Comparison of ENCODE assay signal across 12 cellular contexts in genomic region chr9:129236441-129237145, GRCh38. TPM values are rescaled to one million over a fixed set of nuclear protein-coding genes. Genes with fewer than 3 reads are reported as not detected.
DNase-seq lines count a peak whose midpoint lies in the region; ATAC-seq, FAIRE-seq and TF ChIP-seq lines count a peak whose summit lies in the region.
"Had no signal": no experiment of that assay in that cellular context is flagged by ENCODE, and none has a peak within 500 bp of the region (broad histone marks: within the 10 kb centered on the region; RNA-seq: fewer than 3 reads in every experiment).

No MANE protein-coding gene starts in this region.

- POLR2A ChIA-PET in HepG2 (lab: Yijun Ruan, JAX), result no interaction called here
- POLR2A ChIA-PET in activated CD4-positive, alpha-beta memory T cell treated with anti-CD3 and anti-CD28 coated beads, Interleukin-2, amount 10 ng/mL, durations not matched to agents 7 days and 5 days (lab: Charles Lee), result interaction anchor here (0.6 to 1.5 kb wide), 9 partner anchors 9 to 62 kb away, joined by 3 to 6 read pairs (median 4); partner anchors contain the start of gene IER5L

- H3K27ac ChIP-seq in right lobe of liver (no peak overlapping the region), HepG2 (ENCODE audit: extremely low read length, insufficient read depth, low read length) (no peak overlapping the region), keratinocyte (ENCODE audit: control insufficient read depth, insufficient read depth, low read length) (no peak overlapping the region), transverse colon (peak overlapping the region in 3 of 4 donors; percentile 5 to 25 (median 17))
- H3K27ac ChIP-seq: gastroesophageal sphincter had no signal

- CTCF ChIA-PET in HepG2 (lab: Yijun Ruan, JAX; ENCODE audit: low intra/inter-chr PET ratio, low total read pairs), result no interaction called here
- CTCF ChIA-PET in activated CD4-positive, alpha-beta memory T cell treated with anti-CD3 and anti-CD28 coated beads, Interleukin-2, amount 10 ng/mL, durations not matched to agents 7 days and 5 days (lab: Charles Lee), result interaction anchor here (1.1 to 2.5 kb wide), 9 partner anchors 13 to 105 kb away, joined by 3 to 12 read pairs (median 5); partner anchors contain the start of gene IER5L

- peaks cover 2% of the 10 kb centered on the region for H3K36me3 Mint-ChIP-seq in activated CD4-positive, alpha-beta memory T cell treated with anti-CD3 and anti-CD28 coated beads, Interleukin-2, amount 10 ng/mL, durations not matched to agents 7 days and 5 days (ENCODE audit: low read depth)

- peak overlapping the region; percentile 70 for H3K27ac Mint-ChIP-seq in activated CD4-positive, alpha-beta memory T cell treated with anti-CD3 and anti-CD28 coated beads, Interleukin-2, amount 10 ng/mL, durations not matched to agents 7 days and 5 days

- H3K4me2 ChIP-seq in HepG2 (ENCODE audit: low read depth, low read length) (no peak overlapping the region), keratinocyte (ENCODE audit: control insufficient read depth, extremely low read depth, insufficient read depth, low read depth, low read length) (peak overlapping the region; percentile 29)

- no peaks in the 10 kb centered on the region for H3K27me3 ChIP-seq in right lobe of liver
- H3K27me3 ChIP-seq in HepG2 (ENCODE audit: control insufficient read depth in 1 of 2, insufficient read depth in 2 of 2, low read length in 2 of 2), result peaks cover 1 to 11% of the 10 kb centered on the region in 2 experiments; a peak in 3 of 5 replicates
- H3K27me3 ChIP-seq in keratinocyte (ENCODE audit: control insufficient read depth, extremely low read depth, insufficient read depth, low read length), result no peaks in the 10 kb centered on the region
- peaks cover 16% of the 10 kb centered on the region for H3K27me3 ChIP-seq in transverse colon
- H3K27me3 ChIP-seq: gastroesophageal sphincter had no signal

- FAIRE-seq in HepG2 (lab: Jason Lieb, UNC) (no peak), keratinocyte (lab: Jason Lieb, UNC) (no peak)

- H3K9me3 ChIP-seq in right lobe of liver (no peaks in the 10 kb centered on the region), HepG2 (ENCODE audit: low read length) (no peaks in the 10 kb centered on the region), keratinocyte (ENCODE audit: control insufficient read depth, low read depth, low read length) (peaks cover 1% of the 10 kb centered on the region), transverse colon (no peaks in the 10 kb centered on the region)

- intact Hi-C loops in right lobe of liver (cut with DNase I), result no loop called here
- intact Hi-C loops in HepG2 (cut with micrococcal nuclease; ENCODE audit: unreplicated experiment), result no loop called here
- intact Hi-C loops in transverse colon (cut with DNase I; ENCODE audit: low total_unique reads), result no loop called here

- DNase-seq in right lobe of liver (peak in 2 of 3 donors; percentile 13 to 37), HepG2 (ENCODE audit: low spot score) (no peak), keratinocyte (ENCODE audit: low read depth, low spot score) (no peak), transverse colon (no peak), GM03348 (ENCODE audit: low spot score) (no peak), COLO829 (ENCODE audit: low spot score) (no peak)
- DNase-seq in activated CD4-positive, alpha-beta memory T cell treated with anti-CD3 and anti-CD28 coated beads, Interleukin-2, amount 10 ng/mL, durations not matched to agents 7 days and 5 days, result no peak
- DNase-seq: cerebellar nuclear complex, NCI-H446, retina had no signal

- H4K20me1 ChIP-seq in HepG2 (ENCODE audit: insufficient read depth, low read length) (no peaks in the 10 kb centered on the region), keratinocyte (ENCODE audit: control insufficient read depth, extremely low read depth, insufficient read depth, low read length) (no peaks in the 10 kb centered on the region)

- peaks cover 51% of the 10 kb centered on the region for H3K4me1 Mint-ChIP-seq in activated CD4-positive, alpha-beta memory T cell treated with anti-CD3 and anti-CD28 coated beads, Interleukin-2, amount 10 ng/mL, durations not matched to agents 7 days and 5 days

- H3K9me3 Mint-ChIP-seq in activated CD4-positive, alpha-beta memory T cell treated with anti-CD3 and anti-CD28 coated beads, Interleukin-2, amount 10 ng/mL, durations not matched to agents 7 days and 5 days, result peaks cover 10% of the 10 kb centered on the region

- H3K4me3 ChIP-seq in right lobe of liver (no peak overlapping the region), HepG2 (replicated peaks in 1 of 3; ENCODE audit: insufficient read depth in 1 of 3, low read depth in 2 of 3, low read length in 3 of 3) (no peak overlapping the region), keratinocyte (ENCODE audit: control insufficient read depth in 2 of 3, extremely low read depth in 1 of 3, insufficient read depth in 2 of 3, low read depth in 1 of 3, low read length in 3 of 3) (no peak overlapping the region), transverse colon (no peak overlapping the region)
- H3K4me3 ChIP-seq: gastroesophageal sphincter had no signal

- H3K36me3 ChIP-seq in right lobe of liver (no peaks in the 10 kb centered on the region), HepG2 (replicated peaks in 1 of 2; ENCODE audit: control insufficient read depth in 1 of 2, insufficient read depth in 2 of 2, low read length in 2 of 2) (no peaks in the 10 kb centered on the region), keratinocyte (ENCODE audit: control insufficient read depth in 2 of 2, extremely low read depth in 1 of 2, insufficient read depth in 2 of 2, low read length in 2 of 2) (no peaks in the 10 kb centered on the region), transverse colon (no peaks in the 10 kb centered on the region)
- H3K36me3 ChIP-seq: gastroesophageal sphincter had no signal

- dilution Hi-C loops in keratinocyte (cut with MboI; ENCODE audit: extremely low pct_ligation_motif_present, low sequenced_read_pairs), result no loop called here

- TF ChIP-seq RAD21 in HepG2 (CRISPR knock-in tag; IDR thresholded peaks at IDR 0.05), result no peak

- TF ChIP-seq CTCF in right lobe of liver (IDR thresholded peaks at IDR 0.05), result no peak
- no peak for TF ChIP-seq CTCF in HepG2 (CRISPR knock-in tag; IDR thresholded peaks at IDR 0.05)
- no peak for TF ChIP-seq CTCF in keratinocyte (optimal IDR thresholded peaks at IDR 0.05 in 1 of 3, IDR thresholded peaks at IDR 0.05 in 1 of 3, conservative IDR thresholded peaks at IDR 0.05 in 1 of 3; ENCODE audit: extremely low read depth in 1 of 3, insufficient read depth in 2 of 3, low read length in 3 of 3)
- no peak for TF ChIP-seq CTCF in transverse colon (IDR thresholded peaks at IDR 0.05)

- H3K4me3 Mint-ChIP-seq in activated CD4-positive, alpha-beta memory T cell treated with anti-CD3 and anti-CD28 coated beads, Interleukin-2, amount 10 ng/mL, durations not matched to agents 7 days and 5 days, result peak overlapping the region; percentile 66

- no peaks in the 10 kb centered on the region for H3K27me3 Mint-ChIP-seq in activated CD4-positive, alpha-beta memory T cell treated with anti-CD3 and anti-CD28 coated beads, Interleukin-2, amount 10 ng/mL, durations not matched to agents 7 days and 5 days

- no peak for TF ChIP-seq POLR2A in right lobe of liver (IDR thresholded peaks at IDR 0.05)
- TF ChIP-seq POLR2A in HepG2 (IDR thresholded peaks at IDR 0.05; ENCODE audit: insufficient read depth in 1 of 2, low read depth in 2 of 2, low read length in 2 of 2), result no peak
- TF ChIP-seq POLR2A in transverse colon (IDR thresholded peaks at IDR 0.05), result no peak

- H3K9me1 ChIP-seq in keratinocyte (ENCODE audit: control insufficient read depth, extremely low read depth, insufficient read depth, low read length), result no peaks in the 10 kb centered on the region

- H3K9ac ChIP-seq in HepG2 (ENCODE audit: insufficient read depth, low read depth, low read length), result no peak overlapping the region
- H3K9ac ChIP-seq in keratinocyte (ENCODE audit: control insufficient read depth, extremely low read depth, insufficient read depth, low read length), result no peak overlapping the region

- in situ Hi-C loops in HepG2 (cut with HindIII; ENCODE audit: extremely low pct_ligation_motif_present, low pct_unique_long_range_greater_than_20kb) (no loop called here), transverse colon (cut with MboI; ENCODE audit: low pct_ligation_motif_present in 1 of 4, low pct_unique_long_range_greater_than_20kb in 1 of 4, low sequenced_read_pairs in 3 of 4) (no loop called here)

- H3K79me2 ChIP-seq in HepG2 (ENCODE audit: insufficient read depth, low read length) (no peaks in the 10 kb centered on the region), keratinocyte (ENCODE audit: control insufficient read depth, insufficient read depth, low read length) (no peaks in the 10 kb centered on the region)

- BruUV-seq in HepG2 (replicated peaks; lab: Mats Ljungman, UMichigan), result no TSS peak

- 31% methylated on average over 2 of the region's 15 CpGs for WGBS in right lobe of liver (ENCODE audit: insufficient coverage, low coverage, low lambda C conversion rate, missing lambda C conversion rate)
- WGBS in HepG2 (ENCODE audit: low lambda C conversion rate), result 15% methylated on average over 14 of the region's 15 CpGs
- 10 to 56% methylated on average over 2 to 15 of the region's 15 CpGs for WGBS in transverse colon (ENCODE audit: low coverage in 1 of 2), 2 donors

- no peaks in the 10 kb centered on the region for H3K4me1 ChIP-seq in right lobe of liver
- H3K4me1 ChIP-seq in HepG2 (ENCODE audit: insufficient read depth, low read length), result no peaks in the 10 kb centered on the region
- peaks cover 7% of the 10 kb centered on the region for H3K4me1 ChIP-seq in keratinocyte (ENCODE audit: control insufficient read depth, extremely low read depth, insufficient read depth, low read length)
- peaks cover 0 to 9% (median 3%) of the 10 kb centered on the region in 4 donors for H3K4me1 ChIP-seq in transverse colon

- TF ChIP-seq EP300 in HepG2 (IDR thresholded peaks at IDR 0.05; ENCODE audit: low read depth in 2 of 2, low read length in 2 of 2) (no peak), HepG2 (CRISPR knock-in tag; IDR thresholded peaks at IDR 0.05; ENCODE audit: borderline replicate concordance) (no peak), transverse colon (IDR thresholded peaks at IDR 0.05; ENCODE audit: low read depth) (no peak)

- ATAC-seq in right lobe of liver (peak in 1 of 4 donors; percentile 24), HepG2 (no peak; the same call in 2 of the 3 replicates), GM21381 (IDR thresholded peaks at IDR 0.05; ENCODE audit: unreplicated experiment) (no peak)
- ATAC-seq: gastroesophageal sphincter had no signal

- no peak overlapping the region for H2AFZ ChIP-seq in HepG2 (ENCODE audit: low read length)
- H2AFZ ChIP-seq in keratinocyte (ENCODE audit: control insufficient read depth, low read length), result no peak overlapping the region

RNA-seq across cellular contexts. Expression of gene IER5L, which starts 58.5 kb away (rescaled TPM):
- total RNA-seq in right lobe of liver (10 to 100 TPM in 3 of 6 experiments, 1 to 10 TPM in 3; 2.7 to 19.8 (median 7.8) TPM), HepG2 (2016; rRNA removed; fragmentation: Illumina TruSeq; extraction: Trizol) (2.5 and 3.3 TPM in 2 replicates), transverse colon (1 to 10 TPM; 1.8 to 6.5 (median 5.2) TPM)
- total RNA-seq in HepG2 (2016; cell fraction: cytosol; rRNA removed; fragmentation: Illumina TruSeq; extraction: Trizol; ENCODE audit: low read depth), result 2.4 and 2.5 TPM in 2 replicates
- total RNA-seq in HepG2 (2016; cell fraction: insoluble cytoplasmic fraction; rRNA removed; fragmentation: Illumina TruSeq; extraction: Trizol), result 2.6 and 3.2 TPM in 2 replicates
- total RNA-seq in HepG2 (2016; cell fraction: membrane; rRNA removed; fragmentation: Illumina TruSeq; extraction: Trizol), result 2.0 and 2.7 TPM in 2 replicates
- total RNA-seq in HepG2 (2016; cell fraction: nucleus; rRNA removed; fragmentation: Illumina TruSeq; extraction: Trizol), result 0.84 and 1.2 TPM in 2 replicates
- polyA plus RNA-seq in HepG2 (2011; rRNA removed) (1.8 and 3.6 TPM in 2 replicates), keratinocyte (2.1 to 3.6 TPM (median 2.8 TPM) in 3 replicates)
- 2.1 and 3.1 TPM in 2 replicates for polyA plus RNA-seq in HepG2 (2011; cell fraction: cytosol; rRNA removed)
- 4.4 and 4.5 TPM in 2 replicates for polyA plus RNA-seq in HepG2 (2011; cell fraction: nucleus; rRNA removed)
- 1.5 and 2.6 TPM in 2 replicates for polyA plus RNA-seq in HepG2 (2012)
- 0.59 and 0.61 TPM in 2 replicates for polyA plus RNA-seq in HepG2 (2016; cell fraction: cytosol; fragmentation: Illumina TruSeq; extraction: Trizol; ENCODE audit: low read depth)
- 2.2 and 2.5 TPM in 2 replicates for polyA plus RNA-seq in HepG2 (2016; cell fraction: insoluble cytoplasmic fraction; fragmentation: Illumina TruSeq; extraction: Trizol; ENCODE audit: low read depth)
- polyA plus RNA-seq in HepG2 (2016; cell fraction: membrane; fragmentation: Illumina TruSeq; extraction: Trizol; ENCODE audit: low read depth), result 0.52 and 0.74 TPM in 2 replicates
- 1.3 and 2.1 TPM in 2 replicates for polyA plus RNA-seq in HepG2 (2016; cell fraction: nucleus; fragmentation: Illumina TruSeq; extraction: Trizol; ENCODE audit: insufficient read depth, low read depth)
- 5.5 and 12.0 TPM in 2 replicates for polyA minus RNA-seq in HepG2 (2011; rRNA and poly(A)+ RNA removed; ENCODE audit: low replicate concordance)
- polyA minus RNA-seq in HepG2 (2011; cell fraction: cytosol; rRNA and poly(A)+ RNA removed), result 5.6 and 6.2 TPM in 2 replicates
- polyA minus RNA-seq in HepG2 (2011; cell fraction: nucleus; rRNA and poly(A)+ RNA removed), result 1.2 and 1.9 TPM in 2 replicates
- total RNA-seq in activated CD4-positive, alpha-beta memory T cell treated with anti-CD3 and anti-CD28 coated beads, Interleukin-2, amount 10 ng/mL, durations not matched to agents 7 days and 5 days, result 1 to 10 TPM; 2.4 to 3.0 TPM
- polyA plus RNA-seq in keratinocyte (2011; ENCODE audit: low read depth), result 4.1 TPM
- 0.75 and 2.7 TPM in 2 replicates for polyA plus RNA-seq in keratinocyte (2011; cell fraction: cytosol; rRNA removed)
- polyA plus RNA-seq in keratinocyte (2011; cell fraction: nucleus; rRNA removed), result 2.1 and 4.5 TPM in 2 replicates
- 2.4 and 5.1 TPM in 2 replicates for polyA plus RNA-seq in keratinocyte (2012; ENCODE audit: low replicate concordance)
- 1.3 to 1.4 TPM (median 1.3 TPM) in 3 replicates for polyA minus RNA-seq in keratinocyte
- polyA minus RNA-seq in keratinocyte (2011; cell fraction: cytosol; rRNA and poly(A)+ RNA removed), result 18.4 TPM
- 4.3 and 7.5 TPM in 2 replicates for polyA minus RNA-seq in keratinocyte (2011; cell fraction: nucleus; rRNA and poly(A)+ RNA removed)

Comparison
In these comparisons a context has a peak if more than half of its experiments do, and no peak if none do; other contexts are left out.
1. DNase-seq: peak in right lobe of liver (2 of 3); none in HepG2 (single experiment), activated CD4-positive, alpha-beta memory T cell treated with anti-CD3 and anti-CD28 coated beads, Interleukin-2, amount 10 ng/mL, durations not matched to agents 7 days and 5 days (single experiment), keratinocyte (single experiment), transverse colon (single experiment), GM03348 (single experiment) and COLO829 (single experiment).
2. H3K27ac ChIP-seq: peak in transverse colon (3 of 4); none in right lobe of liver (0 of 3), HepG2 (single experiment) and keratinocyte (single experiment).